8 cellular contexts compared by ENCODE assay signal in genomic region chr18:13760047-13760446, GRCh38.
"Had no signal": no experiment of that assay in that cellular context is flagged by ENCODE, and none has a peak within 500 bp of the region (broad histone marks: within the 10 kb centered on the region; RNA-seq: fewer than 3 reads in every experiment).

No MANE protein-coding gene starts in this region.

- ATAC-seq: HCT116, HepG2 had no signal

- H3K27ac ChIP-seq: GM23248, HL-60 had no signal

- H3K9ac ChIP-seq: GM23248 had no signal

- H3K4me3 ChIP-seq: GM23248, HAP-1 had no signal

- H3K4me1 ChIP-seq: HAP-1 had no signal

- DNase-seq: GM23248, GOT3, H7, HFFc6 had no signal

- H2AFZ ChIP-seq: GM23248 had no signal

- H3K9me3 ChIP-seq: HAP-1 had no signal
